1 cellular context compared by ENCODE assay signal in genomic region chr3:133733226-133733625, GRCh38.
TF ChIP-seq lines count a peak whose summit lies in the region.

No MANE protein-coding gene starts in this region.

TF ChIP-seq in HepG2, 621 proteins besides CTCF, POLR2A, EP300 and RAD21 (continued from another document):
- no peak for TF ChIP-seq RFXAP (CRISPR knock-in tag; IDR thresholded peaks at IDR 0.05; ENCODE audit: borderline replicate concordance)
- TF ChIP-seq GLI4 (CRISPR knock-in tag; IDR thresholded peaks at IDR 0.05; ENCODE audit: borderline replicate concordance), result no peak
- TF ChIP-seq ZNF597 (CRISPR knock-in tag; IDR thresholded peaks at IDR 0.05), result no peak
- TF ChIP-seq TMF1 (CRISPR knock-in tag; IDR thresholded peaks at IDR 0.05; ENCODE audit: low read depth), result no peak
- peak; percentile 27; the same call in 1 of the 2 replicates for TF ChIP-seq ZNF512B (CRISPR knock-in tag; IDR thresholded peaks at IDR 0.05; ENCODE audit: borderline replicate concordance)
- no peak for TF ChIP-seq FOXM1 (CRISPR knock-in tag; IDR thresholded peaks at IDR 0.05)
- no peak for TF ChIP-seq IKZF4 (CRISPR knock-in tag; IDR thresholded peaks at IDR 0.05; ENCODE audit: borderline replicate concordance, low read depth, not compliant biosample characterization)
- no peak for TF ChIP-seq ZNF234 (CRISPR knock-in tag; conservative IDR thresholded peaks at IDR 0.05)
- peak; percentile 57 for TF ChIP-seq THAP11 (CRISPR knock-in tag; IDR thresholded peaks at IDR 0.05)
- peak; percentile 36; the same call in 1 of the 2 replicates for TF ChIP-seq HHEX (CRISPR knock-in tag; IDR thresholded peaks at IDR 0.05)
- no peak for TF ChIP-seq KLF15 (CRISPR knock-in tag; IDR thresholded peaks at IDR 0.05; ENCODE audit: borderline replicate concordance)
- TF ChIP-seq GABPA (IDR thresholded peaks at IDR 0.05; ENCODE audit: low read depth, low read length), result no peak
- no peak; the same call in 1 of the 2 replicates for TF ChIP-seq GABPA (CRISPR knock-in tag; IDR thresholded peaks at IDR 0.05; ENCODE audit: low read depth)
- no peak for TF ChIP-seq ATAD3A (CRISPR knock-in tag; IDR thresholded peaks at IDR 0.05)
- TF ChIP-seq HNRNPUL1 (IDR thresholded peaks at IDR 0.05; ENCODE audit: low read depth, low read length), result no peak
- TF ChIP-seq, protein P1, sequence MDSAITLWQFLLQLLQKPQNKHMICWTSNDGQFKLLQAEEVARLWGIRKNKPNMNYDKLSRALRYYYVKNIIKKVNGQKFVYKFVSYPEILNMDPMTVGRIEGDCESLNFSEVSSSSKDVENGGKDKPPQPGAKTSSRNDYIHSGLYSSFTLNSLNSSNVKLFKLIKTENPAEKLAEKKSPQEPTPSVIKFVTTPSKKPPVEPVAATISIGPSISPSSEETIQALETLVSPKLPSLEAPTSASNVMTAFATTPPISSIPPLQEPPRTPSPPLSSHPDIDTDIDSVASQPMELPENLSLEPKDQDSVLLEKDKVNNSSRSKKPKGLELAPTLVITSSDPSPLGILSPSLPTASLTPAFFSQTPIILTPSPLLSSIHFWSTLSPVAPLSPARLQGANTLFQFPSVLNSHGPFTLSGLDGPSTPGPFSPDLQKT (CRISPR knock-in tag; IDR thresholded peaks at IDR 0.05; ENCODE audit: borderline replicate concordance), result no peak
- no peak for TF ChIP-seq ZNF75D (CRISPR knock-in tag; IDR thresholded peaks at IDR 0.05; ENCODE audit: borderline replicate concordance)
- no peak for TF ChIP-seq ZNF496 (CRISPR knock-in tag; IDR thresholded peaks at IDR 0.05; ENCODE audit: insufficient replicate concordance)
- peak; percentile 83; the same call in 1 of the 2 replicates for TF ChIP-seq DPF2 (CRISPR knock-in tag; IDR thresholded peaks at IDR 0.05; ENCODE audit: borderline replicate concordance, low read depth)
- TF ChIP-seq PRDM4 (CRISPR knock-in tag; IDR thresholded peaks at IDR 0.05; ENCODE audit: borderline replicate concordance), result no peak
- TF ChIP-seq MTA3 (CRISPR knock-in tag; IDR thresholded peaks at IDR 0.05), result no peak
- no peak for TF ChIP-seq ZNF549 (CRISPR knock-in tag; IDR thresholded peaks at IDR 0.05)
- 0 out of 2 replicates have a peak, but pooled peaks have one; percentile 56 for TF ChIP-seq HMG20B (CRISPR knock-in tag; conservative IDR thresholded peaks at IDR 0.05)
- TF ChIP-seq ZFP36L1 (CRISPR knock-in tag; IDR thresholded peaks at IDR 0.05), result peak; percentile 87
- TF ChIP-seq ZNF205 (CRISPR knock-in tag; IDR thresholded peaks at IDR 0.05), result peak; percentile 61; the same call in 1 of the 2 replicates
- TF ChIP-seq ZNF672 (CRISPR knock-in tag; IDR thresholded peaks at IDR 0.05), result no peak
- TF ChIP-seq ZNF7 (CRISPR knock-in tag; IDR thresholded peaks at IDR 0.05), result no peak
- TF ChIP-seq ZNF572 (CRISPR knock-in tag; IDR thresholded peaks at IDR 0.05), result no peak
- no peak for TF ChIP-seq ATF3 (CRISPR knock-in tag; IDR thresholded peaks at IDR 0.05)
- TF ChIP-seq ZNF558 (CRISPR knock-in tag; IDR thresholded peaks at IDR 0.05; ENCODE audit: borderline replicate concordance), result no peak
- peak; percentile 26; the same call in 1 of the 2 replicates for TF ChIP-seq ZNF652 (CRISPR knock-in tag; IDR thresholded peaks at IDR 0.05; ENCODE audit: borderline replicate concordance, low read depth)
- TF ChIP-seq NR2C2 (CRISPR knock-in tag; IDR thresholded peaks at IDR 0.05; ENCODE audit: borderline replicate concordance), result peak; percentile 77
- no peak for TF ChIP-seq TAF1 (CRISPR knock-in tag; IDR thresholded peaks at IDR 0.05)
- TF ChIP-seq, protein P2, sequence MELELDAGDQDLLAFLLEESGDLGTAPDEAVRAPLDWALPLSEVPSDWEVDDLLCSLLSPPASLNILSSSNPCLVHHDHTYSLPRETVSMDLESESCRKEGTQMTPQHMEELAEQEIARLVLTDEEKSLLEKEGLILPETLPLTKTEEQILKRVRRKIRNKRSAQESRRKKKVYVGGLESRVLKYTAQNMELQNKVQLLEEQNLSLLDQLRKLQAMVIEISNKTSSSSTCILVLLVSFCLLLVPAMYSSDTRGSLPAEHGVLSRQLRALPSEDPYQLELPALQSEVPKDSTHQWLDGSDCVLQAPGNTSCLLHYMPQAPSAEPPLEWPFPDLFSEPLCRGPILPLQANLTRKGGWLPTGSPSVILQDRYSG (CRISPR knock-in tag; IDR thresholded peaks at IDR 0.05), result no peak
- TF ChIP-seq ZNF615 (CRISPR knock-in tag; IDR thresholded peaks at IDR 0.05; ENCODE audit: borderline replicate concordance), result no peak
- no peak for TF ChIP-seq ZNF720 (CRISPR knock-in tag; IDR thresholded peaks at IDR 0.05)
- no peak for TF ChIP-seq ZNF777 (CRISPR knock-in tag; IDR thresholded peaks at IDR 0.05)
- TF ChIP-seq ZNF24 (IDR thresholded peaks at IDR 0.05), result no peak
- no peak for TF ChIP-seq GLMP (CRISPR knock-in tag; IDR thresholded peaks at IDR 0.05; ENCODE audit: borderline replicate concordance)
- no peak; the same call in 1 of the 2 replicates for TF ChIP-seq MYC (CRISPR knock-in tag; IDR thresholded peaks at IDR 0.05; ENCODE audit: borderline replicate concordance)
- no peak for TF ChIP-seq TRIM24 (CRISPR knock-in tag; IDR thresholded peaks at IDR 0.05)
- TF ChIP-seq, protein P3, sequence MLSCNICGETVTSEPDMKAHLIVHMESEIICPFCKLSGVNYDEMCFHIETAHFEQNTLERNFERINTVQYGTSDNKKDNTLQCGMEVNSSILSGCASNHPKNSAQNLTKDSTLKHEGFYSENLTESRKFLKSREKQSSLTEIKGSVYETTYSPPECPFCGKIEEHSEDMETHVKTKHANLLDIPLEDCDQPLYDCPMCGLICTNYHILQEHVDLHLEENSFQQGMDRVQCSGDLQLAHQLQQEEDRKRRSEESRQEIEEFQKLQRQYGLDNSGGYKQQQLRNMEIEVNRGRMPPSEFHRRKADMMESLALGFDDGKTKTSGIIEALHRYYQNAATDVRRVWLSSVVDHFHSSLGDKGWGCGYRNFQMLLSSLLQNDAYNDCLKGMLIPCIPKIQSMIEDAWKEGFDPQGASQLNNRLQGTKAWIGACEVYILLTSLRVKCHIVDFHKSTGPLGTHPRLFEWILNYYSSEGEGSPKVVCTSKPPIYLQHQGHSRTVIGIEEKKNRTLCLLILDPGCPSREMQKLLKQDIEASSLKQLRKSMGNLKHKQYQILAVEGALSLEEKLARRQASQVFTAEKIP (CRISPR knock-in tag; IDR thresholded peaks at IDR 0.05; ENCODE audit: borderline replicate concordance), result no peak
- TF ChIP-seq GATAD2A (CRISPR knock-in tag; IDR thresholded peaks at IDR 0.05), result peak; percentile 97
- no peak for TF ChIP-seq ZNF282 (IDR thresholded peaks at IDR 0.05; ENCODE audit: partially characterized antibody)
- no peak for TF ChIP-seq ZSCAN20 (CRISPR knock-in tag; IDR thresholded peaks at IDR 0.05; ENCODE audit: borderline replicate concordance)
- TF ChIP-seq, protein P4, sequence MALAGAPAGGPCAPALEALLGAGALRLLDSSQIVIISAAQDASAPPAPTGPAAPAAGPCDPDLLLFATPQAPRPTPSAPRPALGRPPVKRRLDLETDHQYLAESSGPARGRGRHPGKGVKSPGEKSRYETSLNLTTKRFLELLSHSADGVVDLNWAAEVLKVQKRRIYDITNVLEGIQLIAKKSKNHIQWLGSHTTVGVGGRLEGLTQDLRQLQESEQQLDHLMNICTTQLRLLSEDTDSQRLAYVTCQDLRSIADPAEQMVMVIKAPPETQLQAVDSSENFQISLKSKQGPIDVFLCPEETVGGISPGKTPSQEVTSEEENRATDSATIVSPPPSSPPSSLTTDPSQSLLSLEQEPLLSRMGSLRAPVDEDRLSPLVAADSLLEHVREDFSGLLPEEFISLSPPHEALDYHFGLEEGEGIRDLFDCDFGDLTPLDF (CRISPR knock-in tag; IDR thresholded peaks at IDR 0.05), result no peak
- TF ChIP-seq HNRNPK (IDR thresholded peaks at IDR 0.05; ENCODE audit: low read depth, low read length, poor library complexity, severe bottlenecking), result no peak
- TF ChIP-seq PREB (CRISPR knock-in tag; IDR thresholded peaks at IDR 0.05), result no peak
- TF ChIP-seq KMT2B (CRISPR knock-in tag; IDR thresholded peaks at IDR 0.05), result no peak
